8 cellular contexts compared by ENCODE assay signal in the genomic region with DNA sequence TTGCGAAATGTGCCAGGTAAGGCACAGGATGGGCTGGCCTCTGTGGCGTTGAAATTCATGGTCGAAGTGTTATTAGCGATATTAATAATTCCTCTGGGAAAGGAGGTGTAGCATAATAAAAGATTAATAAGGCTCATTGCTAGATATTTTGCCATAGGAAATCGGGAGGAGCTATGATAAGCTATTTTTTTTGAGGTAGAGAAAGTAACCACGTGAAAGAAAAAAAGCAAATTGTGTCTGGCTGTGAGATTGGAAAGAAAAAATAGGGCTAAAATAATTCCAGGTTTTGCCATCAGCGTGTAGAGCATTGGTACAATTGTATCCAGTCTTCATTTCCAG. TPM values are rescaled to one million over a fixed set of nuclear protein-coding genes. Genes with fewer than 3 reads are reported as not detected.
DNase-seq lines count a peak whose midpoint lies in the region; ATAC-seq, FAIRE-seq and TF ChIP-seq lines count a peak whose summit lies in the region.

No MANE protein-coding gene starts in this region.

- H3K27ac Mint-ChIP-seq in IgD-negative memory B cell = peak overlapping the region in 2 of 3 donors; percentile 43 to 74
- H3K27ac Mint-ChIP-seq in activated naive CD8-positive, alpha-beta T cell treated with anti-CD3 and anti-CD28 coated beads, Interleukin-2, amount 50 U/mL, for 24 hours = peak overlapping the region; percentile 46

- H2AFZ ChIP-seq in keratinocyte (ENCODE audit: control insufficient read depth, low read length) = peak overlapping the region; percentile 58

- H3K27ac ChIP-seq in keratinocyte (ENCODE audit: control insufficient read depth, insufficient read depth, low read length) (peak overlapping the region; percentile 83), stomach smooth muscle (ENCODE audit: low read length) (no peak overlapping the region)

- H3K4me1 Mint-ChIP-seq in IgD-negative memory B cell = peaks cover 17 to 21% (median 19%) of the 10 kb centered on the region in 3 donors
- peaks cover 29% of the 10 kb centered on the region for H3K4me1 Mint-ChIP-seq in activated naive CD8-positive, alpha-beta T cell treated with anti-CD3 and anti-CD28 coated beads, Interleukin-2, amount 50 U/mL, for 24 hours

- H3K4me1 ChIP-seq in keratinocyte (ENCODE audit: control insufficient read depth, extremely low read depth, insufficient read depth, low read length) (peaks cover 18% of the 10 kb centered on the region), stomach smooth muscle (ENCODE audit: control insufficient read depth, insufficient read depth, low read length) (peaks cover 5% of the 10 kb centered on the region)

- H3K4me3 ChIP-seq in keratinocyte (ENCODE audit: control insufficient read depth in 2 of 3, extremely low read depth in 1 of 3, insufficient read depth in 2 of 3, low read depth in 1 of 3, low read length in 3 of 3) = peak overlapping the region; percentile 81 to 96 (median 83)
- H3K4me3 ChIP-seq in stomach smooth muscle (ENCODE audit: low read length in 2 of 2) = peak overlapping the region; percentile 57 to 83

- no peaks in the 10 kb centered on the region for H3K9me3 ChIP-seq in keratinocyte (ENCODE audit: control insufficient read depth, low read depth, low read length)
- H3K9me3 ChIP-seq in stomach smooth muscle (ENCODE audit: control insufficient read depth in 2 of 2, low read length in 2 of 2) = no peaks in the 10 kb centered on the region

- peak overlapping the region; percentile 82 to 92 (median 87) for H3K4me3 Mint-ChIP-seq in IgD-negative memory B cell
- H3K4me3 Mint-ChIP-seq in activated naive CD8-positive, alpha-beta T cell treated with anti-CD3 and anti-CD28 coated beads, Interleukin-2, amount 50 U/mL, for 24 hours = peak overlapping the region; percentile 80

- H3K27me3 ChIP-seq in keratinocyte (ENCODE audit: control insufficient read depth, extremely low read depth, insufficient read depth, low read length) (no peaks in the 10 kb centered on the region), stomach smooth muscle (ENCODE audit: control insufficient read depth in 1 of 2, insufficient read depth in 2 of 2, low read length in 2 of 2) (no peaks in the 10 kb centered on the region)

- ATAC-seq in activated naive CD8-positive, alpha-beta T cell treated with anti-CD3 and anti-CD28 coated beads, Interleukin-2, amount 50 U/mL, for 24 hours = no peak
- no peak for ATAC-seq in HG03135 (IDR thresholded peaks at IDR 0.05; ENCODE audit: unreplicated experiment)

- H3K9me1 ChIP-seq in keratinocyte (ENCODE audit: control insufficient read depth, extremely low read depth, insufficient read depth, low read length) = no peaks in the 10 kb centered on the region

- H3K9me3 Mint-ChIP-seq in IgD-negative memory B cell = peaks cover 0 to 2% (median 0%) of the 10 kb centered on the region in 3 donors
- no peaks in the 10 kb centered on the region for H3K9me3 Mint-ChIP-seq in activated naive CD8-positive, alpha-beta T cell treated with anti-CD3 and anti-CD28 coated beads, Interleukin-2, amount 50 U/mL, for 24 hours

- FAIRE-seq in keratinocyte (lab: Jason Lieb, UNC) = no peak

- no peaks in the 10 kb centered on the region for H4K20me1 ChIP-seq in keratinocyte (ENCODE audit: control insufficient read depth, extremely low read depth, insufficient read depth, low read length)

- H3K36me3 ChIP-seq in keratinocyte (ENCODE audit: control insufficient read depth in 2 of 2, extremely low read depth in 1 of 2, insufficient read depth in 2 of 2, low read length in 2 of 2) = peaks cover 0 to 2% of the 10 kb centered on the region in 2 experiments
- H3K36me3 ChIP-seq in stomach smooth muscle (ENCODE audit: control insufficient read depth in 2 of 2, insufficient read depth in 2 of 2, low read length in 2 of 2) = no peaks in the 10 kb centered on the region

- peak overlapping the region; percentile 96 for H3K4me2 ChIP-seq in keratinocyte (ENCODE audit: control insufficient read depth, extremely low read depth, insufficient read depth, low read depth, low read length)

- dilution Hi-C loops in keratinocyte (cut with MboI; ENCODE audit: extremely low pct_ligation_motif_present, low sequenced_read_pairs) = no loop called here

- H3K27me3 Mint-ChIP-seq in IgD-negative memory B cell = peaks cover 11% of the 10 kb centered on the region
- peaks cover 29% of the 10 kb centered on the region for H3K27me3 Mint-ChIP-seq in activated naive CD8-positive, alpha-beta T cell treated with anti-CD3 and anti-CD28 coated beads, Interleukin-2, amount 50 U/mL, for 24 hours

- no peak for TF ChIP-seq CTCF in keratinocyte (optimal IDR thresholded peaks at IDR 0.05 in 1 of 3, IDR thresholded peaks at IDR 0.05 in 1 of 3, conservative IDR thresholded peaks at IDR 0.05 in 1 of 3; ENCODE audit: extremely low read depth in 1 of 3, insufficient read depth in 2 of 3, low read length in 3 of 3)

- DNase-seq in activated naive CD8-positive, alpha-beta T cell treated with anti-CD3 and anti-CD28 coated beads, Interleukin-2, amount 50 U/mL, for 24 hours = no peak
- DNase-seq in keratinocyte (ENCODE audit: low read depth, low spot score) (no peak), ACHN (no peak), midbrain (lab: John Stamatoyannopoulos, UW) (no peak), G401 (ENCODE audit: low spot score) (no peak)

- in situ Hi-C loops in ACHN (cut with HindIII; ENCODE audit: low pct_ligation_motif_present, low pct_unique_long_range_greater_than_20kb, low sequenced_read_pairs) (no loop called here), G401 (cut with HindIII; ENCODE audit: low sequenced_read_pairs) (no loop called here)

- H3K9ac ChIP-seq in keratinocyte (ENCODE audit: control insufficient read depth, extremely low read depth, insufficient read depth, low read length) (peak overlapping the region; percentile 87), stomach smooth muscle (ENCODE audit: low read length in 2 of 2) (peak overlapping the region; percentile 50 to 58)

- H3K36me3 Mint-ChIP-seq in IgD-negative memory B cell = no peaks in the 10 kb centered on the region
- no peaks in the 10 kb centered on the region for H3K36me3 Mint-ChIP-seq in activated naive CD8-positive, alpha-beta T cell treated with anti-CD3 and anti-CD28 coated beads, Interleukin-2, amount 50 U/mL, for 24 hours (ENCODE audit: low read depth)

- H3K79me2 ChIP-seq in keratinocyte (ENCODE audit: control insufficient read depth, insufficient read depth, low read length) = peaks cover 55% of the 10 kb centered on the region

RNA-seq across cellular contexts. Expression of gene TANC2, which starts 1.0 kb away (rescaled TPM):
- polyA plus RNA-seq in IgD-negative memory B cell (0.85 TPM), keratinocyte (19.9 to 30.5 TPM (median 22.4 TPM) in 3 replicates)
- polyA plus RNA-seq in keratinocyte (2011; ENCODE audit: low read depth) = 9.5 TPM
- 24.8 and 29.3 TPM in 2 replicates for polyA plus RNA-seq in keratinocyte (2011; cell fraction: cytosol; rRNA removed)
- polyA plus RNA-seq in keratinocyte (2011; cell fraction: nucleus; rRNA removed) = 75.3 and 109 TPM in 2 replicates
- polyA plus RNA-seq in keratinocyte (2012; ENCODE audit: low replicate concordance) = 24.4 and 25.5 TPM in 2 replicates
- polyA minus RNA-seq in keratinocyte = 351 to 386 TPM (median 378 TPM) in 3 replicates
- polyA minus RNA-seq in keratinocyte (2011; cell fraction: cytosol; rRNA and poly(A)+ RNA removed) = 97.6 TPM
- 296 and 581 TPM in 2 replicates for polyA minus RNA-seq in keratinocyte (2011; cell fraction: nucleus; rRNA and poly(A)+ RNA removed)
- 0.71 and 3.6 TPM in 2 replicates for total RNA-seq in G401 (2014; rRNA removed; shearing (Covaris generic))
